19 cellular contexts compared by ENCODE assay signal in the genomic region with DNA sequence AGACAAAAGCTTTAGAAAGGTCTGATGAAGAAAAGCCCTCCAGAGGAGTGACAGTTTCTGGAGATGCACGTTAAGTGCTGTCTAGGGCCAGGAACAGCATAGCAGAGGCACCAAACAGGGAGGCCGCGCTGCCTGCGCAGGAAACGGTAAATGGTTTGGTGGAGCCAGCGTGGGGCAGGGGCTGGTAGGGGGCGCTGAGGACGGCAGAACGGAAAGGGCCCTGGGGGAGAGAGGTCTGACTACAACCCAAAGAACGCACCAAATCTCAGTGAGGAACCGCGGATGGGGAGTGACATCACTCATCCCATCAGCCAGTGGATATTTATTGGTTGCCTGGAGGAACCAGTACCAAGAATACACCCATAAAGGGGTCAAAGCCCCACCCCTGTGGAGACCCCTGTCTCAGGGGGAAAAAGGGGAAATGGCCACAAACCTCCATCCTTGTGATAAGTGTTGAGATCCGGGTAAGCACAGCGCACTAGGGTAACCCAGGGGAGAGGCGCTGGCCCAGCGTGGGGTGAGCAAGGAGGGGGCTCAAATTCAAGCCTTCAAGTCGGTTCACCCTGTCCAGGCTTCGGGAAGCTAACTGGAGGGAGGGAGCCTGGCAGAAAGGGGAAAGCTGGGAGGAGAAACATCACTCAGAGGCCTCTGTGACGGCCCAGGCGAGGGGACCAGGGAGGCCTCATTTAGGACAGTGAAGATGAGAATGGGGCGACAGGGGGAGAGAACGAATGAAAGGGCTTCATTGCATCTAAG.
"Had no signal": no experiment of that assay in that cellular context is flagged by ENCODE, and none has a peak within 500 bp of the region (broad histone marks: within the 10 kb centered on the region; RNA-seq: fewer than 3 reads in every experiment).

No MANE protein-coding gene starts in this region.

- H3K9me3 ChIP-seq: gastrocnemius medialis, left ventricle myocardium inferior, mucosa of descending colon, neutrophil, SJCRH30, tibial artery had no signal

- DNase-seq: activated B cell treated with CpG ODN at 0.5 μM for 24 hours; activated CD4-positive, alpha-beta T cell treated with anti-CD3 and anti-CD28 coated beads for 36 hours; activated CD8-positive, alpha-beta memory T cell treated with anti-CD3 and anti-CD28 coated beads, Interleukin-2, amount 10 ng/mL, durations not matched to agents 7 days and 5 days; activated CD8-positive, alpha-beta T cell treated with anti-CD3 and anti-CD28 coated beads, Interleukin-2, amount 10 ng/mL, durations not matched to agents 7 days and 5 days; activated naive CD4-positive, alpha-beta T cell treated with Interleukin-2 at 50 U/mL for 16 hours; activated T-cell treated with anti-CD3 and anti-CD28 coated beads, Interleukin-2, amount 50 U/mL, for 72 hours; central memory CD4-positive, alpha-beta T cell; effector CD8-positive, alpha-beta T cell; gastrocnemius medialis; glutamatergic neuron; left ventricle myocardium inferior; mucosa of descending colon; SJCRH30; stimulated activated CD4-positive, alpha-beta T cell treated with anti-CD3 and anti-CD28 coated beads, Interleukin-1b, Interleukin-23, amount 100 ng/mL, for 48 hours; T-cell; tibial artery had no signal

- H3K27ac ChIP-seq: epithelial cell of prostate, gastrocnemius medialis, left ventricle myocardium inferior, neutrophil, SJCRH30, tibial artery had no signal

- H3K27me3 ChIP-seq: gastrocnemius medialis, tibial artery had no signal

- ATAC-seq: activated CD4-positive, alpha-beta T cell treated with anti-CD3 and anti-CD28 coated beads for 36 hours; activated CD8-positive, alpha-beta memory T cell treated with anti-CD3 and anti-CD28 coated beads, Interleukin-2, amount 10 ng/mL, durations not matched to agents 7 days and 5 days; activated CD8-positive, alpha-beta T cell treated with anti-CD3 and anti-CD28 coated beads, Interleukin-2, amount 10 ng/mL, durations not matched to agents 7 days and 5 days; activated T-cell treated with anti-CD3 and anti-CD28 coated beads, Interleukin-2, amount 50 U/mL, for 72 hours; gastrocnemius medialis; mucosa of descending colon; T-cell had no signal

- H3K36me3 ChIP-seq: gastrocnemius medialis, left ventricle myocardium inferior, neutrophil, SJCRH30, tibial artery had no signal

- H3K4me2 ChIP-seq: smooth muscle cell had no signal

- H3K4me1 ChIP-seq: gastrocnemius medialis, left ventricle myocardium inferior, tibial artery had no signal

- H3K4me3 ChIP-seq: gastrocnemius medialis, left ventricle myocardium inferior, mucosa of descending colon, SJCRH30, smooth muscle cell, tibial artery had no signal
